ENCODE assay signal across 8 cellular contexts in genomic region chr20:4795394-4795793, GRCh38.
DNase-seq lines count a peak whose midpoint lies in the region; ATAC-seq and TF ChIP-seq lines count a peak whose summit lies in the region.

No MANE protein-coding gene starts in this region.

- ATAC-seq in HG02852 (IDR thresholded peaks at IDR 0.05; ENCODE audit: unreplicated experiment) (peak; percentile 56), GM19324 (IDR thresholded peaks at IDR 0.05; ENCODE audit: low FRiP score, unreplicated experiment) (no peak), GM18909 (IDR thresholded peaks at IDR 0.05; ENCODE audit: poor library complexity, unreplicated experiment) (no peak)

- POLR2A ChIA-PET in GM10248 (lab: Yijun Ruan, JAX) = no interaction called here
- POLR2A ChIA-PET in RWPE1 (lab: Yijun Ruan, JAX; ENCODE audit: low non-redundant PET) = no interaction called here

- CTCF ChIA-PET in GM10248 (lab: Yijun Ruan, JAX) (interaction anchor here (0.8 to 2.7 kb wide), 4 partner anchors 8 to 19 kb away, joined by 3 to 12 read pairs (median 4); no protein-coding TSS in a partner anchor), RWPE1 (lab: Yijun Ruan, JAX) (no interaction called here)

- H3K27ac ChIP-seq in RWPE1 = no peak overlapping the region

- TF ChIP-seq CTCF in GM10248 (IDR thresholded peaks at IDR 0.05; ENCODE audit: control extremely low read depth, extremely low read depth, low read depth, missing control alignments) = no peak
- TF ChIP-seq CTCF in RWPE1 (conservative IDR thresholded peaks at IDR 0.05; ENCODE audit: low read depth) = no peak

- DNase-seq in GM10248 (ENCODE audit: extremely low spot score) (peak; percentile 54), RWPE1 (ENCODE audit: low spot score) (peak; percentile 51), dedifferentiated amniotic fluid mesenchymal stem cell (ENCODE audit: extremely low spot score) (peak; percentile 57), DMS79 (lab: John Stamatoyannopoulos, UW) (no peak)
- DNase-seq in stimulated activated CD4-positive, alpha-beta T cell treated with anti-CD3 and anti-CD28 coated beads, Interleukin-4, amount 100 ng/mL, for 4 hours = peak; percentile 27 to 73
